ENCODE assay signal across 9 cellular contexts in genomic region chr12:124508323-124509096, GRCh38. TPM values are rescaled to one million over a fixed set of nuclear protein-coding genes. Genes with fewer than 3 reads are reported as not detected.
DNase-seq lines count a peak whose midpoint lies in the region; ATAC-seq and TF ChIP-seq lines count a peak whose summit lies in the region.
"Had no signal": no experiment of that assay in that cellular context is flagged by ENCODE, and none has a peak within 500 bp of the region (broad histone marks: within the 10 kb centered on the region; RNA-seq: fewer than 3 reads in every experiment).

No MANE protein-coding gene starts in this region.

- H3K4me1 ChIP-seq in duodenal mucosa (ENCODE audit: control insufficient read depth in 1 of 2, insufficient read depth in 2 of 2, low read length in 2 of 2): peaks cover 45 to 56% of the 10 kb centered on the region in 2 donors
- H3K4me1 ChIP-seq in trophoblast cell (ENCODE audit: control insufficient read depth in 1 of 2, insufficient read depth in 2 of 2, low read length in 2 of 2): peaks cover 53 to 54% of the 10 kb centered on the region in 2 experiments

- H3K27ac ChIP-seq in duodenal mucosa (ENCODE audit: low read depth, low read length) (peak overlapping the region; percentile 23), trophoblast cell (ENCODE audit: low read depth, low read length) (peak overlapping the region; percentile 16)

- H3K36me3 ChIP-seq in duodenal mucosa (ENCODE audit: control insufficient read depth in 1 of 2, insufficient read depth in 2 of 2, low read length in 2 of 2) (no peaks in the 10 kb centered on the region), trophoblast cell (ENCODE audit: control insufficient read depth in 1 of 2, insufficient read depth in 2 of 2, low read length in 2 of 2) (peaks cover 0 to 1% of the 10 kb centered on the region in 2 experiments)

- H3K79me2 ChIP-seq in trophoblast cell (ENCODE audit: control insufficient read depth, insufficient read depth, low read length, poor library complexity): peaks cover 14% of the 10 kb centered on the region

- no peak overlapping the region for H2AFZ ChIP-seq in trophoblast cell (ENCODE audit: insufficient read depth, low read length, poor library complexity)

- H3K9me3 ChIP-seq in duodenal mucosa (ENCODE audit: control insufficient read depth in 1 of 2, low read length in 2 of 2): no peaks in the 10 kb centered on the region
- peaks cover under 1% of the 10 kb centered on the region for H3K9me3 ChIP-seq in trophoblast cell (ENCODE audit: insufficient read depth, low read depth, low read length)

- WGBS in trophoblast cell (ENCODE audit: extremely low coverage, insufficient coverage, insufficient read length): no CpG with 5 or more reads among the region's 21 CpGs

- H3K14ac ChIP-seq in trophoblast cell (ENCODE audit: low read length): no peak overlapping the region

- H4K12ac ChIP-seq in trophoblast cell (ENCODE audit: low read depth, low read length): no peak overlapping the region

- H3K79me1 ChIP-seq in trophoblast cell (ENCODE audit: low read length): peaks cover 20% of the 10 kb centered on the region

- H4K8ac ChIP-seq in trophoblast cell (ENCODE audit: low read depth, low read length): no peak overlapping the region

- no peak overlapping the region for H2AK5ac ChIP-seq in trophoblast cell (ENCODE audit: low read length)

- DNase-seq in EL (peak; percentile 55), LNCaP clone FGC (ENCODE audit: low read depth) (no peak), trophoblast cell (no peak), CD1c-positive myeloid dendritic cell (ENCODE audit: extremely low spot score) (no peak)
- DNase-seq in activated CD8-positive, alpha-beta memory T cell treated with anti-CD3 and anti-CD28 coated beads, Interleukin-2, amount 50 U/mL, for 48 hours: no peak
- DNase-seq in activated naive CD4-positive, alpha-beta T cell treated with Interleukin-2 at 50 U/mL for 16 hours: no peak
- DNase-seq: NCI-H2081 had no signal

- TF ChIP-seq CTCF in LNCaP clone FGC (IDR thresholded peaks at IDR 0.05; ENCODE audit: control insufficient read depth, extremely low read depth, insufficient read depth): peak; percentile 8; the same call in 1 of the 2 replicates

- H2BK120ac ChIP-seq in trophoblast cell (ENCODE audit: insufficient read depth, low read length, poor library complexity): no peak overlapping the region

- no peak for ATAC-seq in GM18502 (IDR thresholded peaks at IDR 0.05; ENCODE audit: poor library complexity, unreplicated experiment)

- H3K27me3 ChIP-seq in duodenal mucosa (ENCODE audit: control insufficient read depth in 1 of 2, insufficient read depth in 2 of 2, low read length in 2 of 2) (no peaks in the 10 kb centered on the region), trophoblast cell (ENCODE audit: insufficient read depth, low read length) (no peaks in the 10 kb centered on the region)

- H3K4me3 ChIP-seq in LNCaP clone FGC (ENCODE audit: low read depth, low read length) (no peak overlapping the region), duodenal mucosa (ENCODE audit: low read depth in 1 of 2, low read length in 2 of 2) (no peak overlapping the region), trophoblast cell (ENCODE audit: low read depth, low read length) (no peak overlapping the region)

- H3K4ac ChIP-seq in trophoblast cell (ENCODE audit: low read depth, low read length): peak overlapping the region; percentile 4

- no peak overlapping the region for H2BK5ac ChIP-seq in trophoblast cell (ENCODE audit: low read depth, low read length, poor library complexity)

- peak overlapping the region; percentile 31 for H3K18ac ChIP-seq in trophoblast cell (ENCODE audit: low read length)

- no peak overlapping the region for H3K4me2 ChIP-seq in trophoblast cell (ENCODE audit: low read length)

- no peak overlapping the region for H3K9ac ChIP-seq in duodenal mucosa (ENCODE audit: low read depth in 1 of 2, low read length in 2 of 2)
- no peak overlapping the region for H3K9ac ChIP-seq in trophoblast cell (ENCODE audit: low read length)

- peak overlapping the region; percentile 36 for H4K91ac ChIP-seq in trophoblast cell (ENCODE audit: low read depth, low read length)

- no peak overlapping the region for H3K23ac ChIP-seq in trophoblast cell (ENCODE audit: low read length)

- peak overlapping the region; percentile 3 for H2BK12ac ChIP-seq in trophoblast cell (ENCODE audit: low read length)

RNA-seq across cellular contexts. Expression of gene NCOR2, which starts 58.9 kb away (rescaled TPM):
- 147 and 153 TPM in 2 replicates for polyA plus RNA-seq in trophoblast cell (2013)
